18 cellular contexts compared by ENCODE assay signal in the genomic region with DNA sequence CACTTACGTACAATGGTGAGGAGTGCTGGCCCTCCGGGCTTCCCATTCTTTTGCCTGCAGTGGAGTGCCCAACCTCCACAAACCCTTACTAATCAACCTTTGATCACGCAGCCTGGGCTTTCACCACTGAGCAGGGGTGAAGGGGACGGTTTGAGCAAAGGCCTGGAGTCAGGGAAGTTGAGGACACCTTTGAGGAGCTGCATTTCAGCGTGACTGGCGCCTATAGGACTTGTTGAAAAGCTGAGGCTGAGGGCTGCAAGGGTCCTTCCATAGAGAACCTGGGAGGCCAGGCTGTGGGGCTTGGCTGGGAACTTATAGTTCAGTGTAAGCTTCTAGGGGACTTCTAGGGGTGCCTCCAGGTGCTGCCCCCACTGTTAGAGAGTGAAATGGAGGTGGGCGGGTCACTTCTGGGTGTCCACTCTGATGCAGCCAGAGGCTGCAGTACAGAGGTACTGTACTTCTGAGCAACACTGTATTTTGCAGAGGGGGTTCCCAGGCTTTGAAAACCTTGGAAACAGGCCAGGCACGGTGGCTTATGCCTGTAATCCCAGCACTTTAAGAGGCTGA. TPM values are rescaled to one million over a fixed set of nuclear protein-coding genes. Genes with fewer than 3 reads are reported as not detected.
DNase-seq lines count a peak whose midpoint lies in the region; ATAC-seq, FAIRE-seq and TF ChIP-seq lines count a peak whose summit lies in the region.
"Had no signal": no experiment of that assay in that cellular context is flagged by ENCODE, and none has a peak within 500 bp of the region (broad histone marks: within the 10 kb centered on the region; RNA-seq: fewer than 3 reads in every experiment).

No MANE protein-coding gene starts in this region.

- intact Hi-C loops in K562 (cut with micrococcal nuclease): no loop called here

- peak overlapping the region; percentile 60 for H3K27ac ChIP-seq in HUES48 (ENCODE audit: low read depth, low read length)
- H3K27ac ChIP-seq in K562 (ENCODE audit: extremely low read depth, low read depth, low read length): peak overlapping the region; percentile 54
- H3K27ac ChIP-seq: ascending aorta, BLaER1, ovary had no signal

- H3K4me1 ChIP-seq in HUES48 (ENCODE audit: control insufficient read depth, insufficient read depth, low read length) (peaks cover 9% of the 10 kb centered on the region; the same call in 1 of the 2 replicates), K562 (replicated peaks in 1 of 2; ENCODE audit: control insufficient read depth in 2 of 2, insufficient read depth in 2 of 2, low read length in 2 of 2) (peaks cover 15 to 52% of the 10 kb centered on the region in 2 experiments; a peak in 4 of 5 replicates)

- DNase-seq in K562 (ENCODE audit: extremely low read depth in 1 of 4, low spot score in 3 of 4) (peak in 3 of 4 experiments; percentile 40 to 43 (median 43)), renal cortical epithelial cell (ENCODE audit: low read depth) (peak; percentile 32), NCI-H1930 (lab: John Stamatoyannopoulos, UW) (no peak), activated T-cell treated with anti-CD3 and anti-CD28 coated beads for 4 hours (no peak), foreskin melanocyte (no peak), DMS79 treated with DMSO at 0.1 percent for 48 hours (lab: John Stamatoyannopoulos, UW) (no peak)
- DNase-seq: activated effector memory CD4-positive, alpha-beta T cell treated with Interleukin-2 at 50 U/mL for 16 hours; immature natural killer cell; PC-3 had no signal

- CTCF ChIA-PET in K562 (lab: Yijun Ruan, JAX; ENCODE audit: low intra/inter-chr PET ratio): interaction anchor here (0.5 to 1.6 kb wide), 2 partner anchors 51 to 132 kb away, joined by 3 to 8 read pairs; no protein-coding TSS in a partner anchor

- H3K4me2 ChIP-seq in K562 (ENCODE audit: insufficient read depth, low read length): peak overlapping the region; percentile 61
- H3K4me2 ChIP-seq: BLaER1 had no signal

- POLR2A ChIA-PET in K562 (lab: Yijun Ruan, JAX): interaction anchor here (0.8 to 4.4 kb wide), 8 partner anchors 8 to 19 kb away, joined by 3 to 19 read pairs (median 6); partner anchors contain the start of genes MAP3K6 and SYTL1

- 0 out of 2 replicates have a peak overlapping the region, but pooled peaks have one; percentile 16 for H3K9ac ChIP-seq in HUES48 (ENCODE audit: low read depth, low read length)
- H3K9ac ChIP-seq in K562 (ENCODE audit: insufficient read depth in 1 of 2, low read depth in 2 of 2, low read length in 2 of 2): peak overlapping the region; percentile 44 to 90; a peak in 3 of 4 replicates
- H3K9ac ChIP-seq: BLaER1 had no signal

- peaks cover 15% of the 10 kb centered on the region for H3K27me3 ChIP-seq in HUES48 (ENCODE audit: control insufficient read depth, insufficient read depth, low read length)
- no peaks in the 10 kb centered on the region for H3K27me3 ChIP-seq in K562 (ENCODE audit: control insufficient read depth in 2 of 2, insufficient read depth in 2 of 2, low read length in 2 of 2)
- H3K27me3 ChIP-seq: BLaER1, ovary had no signal

- H3K9me3 ChIP-seq in HUES48 (ENCODE audit: control insufficient read depth, insufficient read depth, low read length): no peaks in the 10 kb centered on the region
- no peaks in the 10 kb centered on the region for H3K9me3 ChIP-seq in K562 (replicated peaks; ENCODE audit: control insufficient read depth, insufficient read depth, low read depth, low read length)
- peaks cover 2% of the 10 kb centered on the region for H3K9me3 ChIP-seq in iPS-18c (ENCODE audit: control insufficient read depth, insufficient read depth, low read length)
- H3K9me3 ChIP-seq: ascending aorta, BLaER1, ovary had no signal

- H3K4me3 ChIP-seq in HUES48 (ENCODE audit: low read depth, low read length) (peak overlapping the region; percentile 63), K562 (no peak overlapping the region), iPS-18c (ENCODE audit: insufficient read depth, low read depth, low read length) (peak overlapping the region; percentile 58)
- H3K4me3 ChIP-seq: BLaER1, ovary had no signal

- H3K9me1 ChIP-seq in K562 (ENCODE audit: control insufficient read depth, insufficient read depth, low read length): no peaks in the 10 kb centered on the region

- in situ Hi-C loops in K562 (cut with MboI): no loop called here

- no peak for TF ChIP-seq EP300 in K562 (IDR thresholded peaks at IDR 0.05; ENCODE audit: low read length)

- TF ChIP-seq CTCF in K562 (IDR thresholded peaks at IDR 0.05 in 2 of 3, conservative IDR thresholded peaks at IDR 0.05 in 1 of 3; ENCODE audit: insufficient read depth in 2 of 3, low read depth in 1 of 3, low read length in 3 of 3): no peak; a peak in 1 of 6 replicates

- no peak for FAIRE-seq in K562 (lab: Jason Lieb, UNC)

- no peak for TF ChIP-seq RAD21 in K562 (CRISPR knock-in tag; conservative IDR thresholded peaks at IDR 0.05 in 1 of 2, IDR thresholded peaks at IDR 0.05 in 1 of 2)

- WGBS in K562 (ENCODE audit: insufficient coverage, low coverage, missing lambda C conversion rate): 44% methylated on average over 8 of the region's 8 CpGs

- TF ChIP-seq POLR2A in K562 (conservative IDR thresholded peaks at IDR 0.05): no peak

- H4K20me1 ChIP-seq in K562 (replicated peaks; ENCODE audit: control insufficient read depth, insufficient read depth, low read length): no peaks in the 10 kb centered on the region
- H4K20me1 ChIP-seq: BLaER1 had no signal

- no peaks in the 10 kb centered on the region for H3K79me2 ChIP-seq in K562 (ENCODE audit: control insufficient read depth, insufficient read depth, low read length)

- BruUV-seq in K562 (replicated peaks; lab: Mats Ljungman, UMichigan): no TSS peak

- H3K36me3 ChIP-seq in HUES48 (ENCODE audit: control insufficient read depth, insufficient read depth, low read length): 0 out of 2 replicates have a peak, but pooled peaks cover 5% of the 10 kb centered on the region
- peaks cover 8% of the 10 kb centered on the region; the same call in 2 of the 3 replicates for H3K36me3 ChIP-seq in K562 (ENCODE audit: control insufficient read depth, insufficient read depth, low read length)
- H3K36me3 ChIP-seq: ovary had no signal

- ATAC-seq in K562: peak; percentile 24
- ATAC-seq: PC-3 had no signal

- H2AFZ ChIP-seq in K562 (ENCODE audit: low read depth, low read length): peak overlapping the region; percentile 96

RNA-seq across cellular contexts. Expression of gene SYTL1, which starts 9.8 kb away (rescaled TPM):
- total RNA-seq in K562 (2011; cell fraction: chromatin; rRNA removed; ENCODE audit: low replicate concordance): 18.4 and 69.1 TPM in 2 replicates
- 29.5 and 45.5 TPM in 2 replicates for total RNA-seq in K562 (2011; cell fraction: nucleolus; rRNA removed)
- total RNA-seq in K562 (2011; cell fraction: nucleoplasm; rRNA removed): 21.0 and 26.5 TPM in 2 replicates
- total RNA-seq in K562 (2014; rRNA removed) (3.9 and 4.7 TPM in 2 replicates), K562 (2014; rRNA removed; fragmentation: Illumina TruSeq; extraction: Trizol) (0.55 and 0.57 TPM in 2 replicates), K562 (2015; rRNA removed; fragmentation: Illumina TruSeq; extraction: Trizol) (1.7 and 2.2 TPM in 2 replicates), K562 (2021) (6.0 and 9.3 TPM in 2 replicates), renal cortical epithelial cell (9.0 and 25.4 TPM in 2 replicates)
- polyA plus RNA-seq in K562 (2011; rRNA removed) (3.8 and 12.3 TPM in 2 replicates), K562 (2014; fragmentation: Illumina TruSeq; extraction: Trizol) (0.91 and 1.9 TPM in 2 replicates), K562 (2014; fragmentation: Nextera tagmentation; extraction: Ambion mirVana) (under 1 TPM; 0.04 to 0.27 TPM), K562 (2014; rRNA removed) (5.9 and 8.6 TPM in 2 replicates)
- polyA plus RNA-seq in K562 (2011; cell fraction: cytosol; rRNA removed): 8.4 and 14.7 TPM in 2 replicates
- polyA plus RNA-seq in K562 (2011; cell fraction: nucleus; rRNA removed): 114 and 120 TPM in 2 replicates
- 7.0 and 32.0 TPM in 2 replicates for polyA plus RNA-seq in K562 (2012)
- polyA minus RNA-seq in K562 (2011; rRNA and poly(A)+ RNA removed): 3.0 and 6.4 TPM in 2 replicates
- polyA minus RNA-seq in K562 (2011; cell fraction: cytosol; rRNA and poly(A)+ RNA removed): 4.6 and 14.3 TPM in 2 replicates
- 14.7 and 18.1 TPM in 2 replicates for polyA minus RNA-seq in K562 (2011; cell fraction: nucleus; rRNA and poly(A)+ RNA removed)
- total RNA-seq: dermis blood vessel endothelial cell had no signal

RNA-seq across cellular contexts. Expression of gene MAP3K6, which starts 15.1 kb away (rescaled TPM):
- 22.7 and 88.4 TPM in 2 replicates for total RNA-seq in K562 (2011; cell fraction: chromatin; rRNA removed; ENCODE audit: low replicate concordance)
- total RNA-seq in K562 (2011; cell fraction: nucleolus; rRNA removed): 52.5 and 55.4 TPM in 2 replicates
- total RNA-seq in K562 (2011; cell fraction: nucleoplasm; rRNA removed): 27.7 and 28.5 TPM in 2 replicates
- total RNA-seq in K562 (2014; rRNA removed) (10.1 and 14.7 TPM in 2 replicates), K562 (2014; rRNA removed; fragmentation: Illumina TruSeq; extraction: Trizol) (5.0 and 6.2 TPM in 2 replicates), K562 (2015; rRNA removed; fragmentation: Illumina TruSeq; extraction: Trizol) (7.6 and 9.5 TPM in 2 replicates), K562 (2021) (18.1 and 21.9 TPM in 2 replicates), renal cortical epithelial cell (14.8 and 15.8 TPM in 2 replicates)
- polyA plus RNA-seq in K562 (2011; rRNA removed) (4.7 and 13.2 TPM in 2 replicates), K562 (2014; fragmentation: Illumina TruSeq; extraction: Trizol) (7.0 and 9.0 TPM in 2 replicates), K562 (2014; fragmentation: Nextera tagmentation; extraction: Ambion mirVana) (1 to 10 TPM in 1 of 2 experiments, under 1 TPM in 1; 0.99 to 1.5 TPM), K562 (2014; rRNA removed) (8.2 and 12.9 TPM in 2 replicates)
- 5.5 and 6.6 TPM in 2 replicates for polyA plus RNA-seq in K562 (2011; cell fraction: cytosol; rRNA removed)
- 101 and 102 TPM in 2 replicates for polyA plus RNA-seq in K562 (2011; cell fraction: nucleus; rRNA removed)
- polyA plus RNA-seq in K562 (2012): 17.8 and 18.2 TPM in 2 replicates
- 3.1 and 4.9 TPM in 2 replicates for polyA minus RNA-seq in K562 (2011; rRNA and poly(A)+ RNA removed)
- polyA minus RNA-seq in K562 (2011; cell fraction: cytosol; rRNA and poly(A)+ RNA removed): 4.8 and 5.1 TPM in 2 replicates
- 15.2 and 17.2 TPM in 2 replicates for polyA minus RNA-seq in K562 (2011; cell fraction: nucleus; rRNA and poly(A)+ RNA removed)

RNA-seq across cellular contexts. Expression of gene FCN3, which starts 23.0 kb away (rescaled TPM):
- not detected in 2 replicates for total RNA-seq in K562 (2011; cell fraction: chromatin; rRNA removed; ENCODE audit: low replicate concordance)
- not detected in 2 replicates for total RNA-seq in K562 (2011; cell fraction: nucleolus; rRNA removed)
- total RNA-seq in K562 (2011; cell fraction: nucleoplasm; rRNA removed): not detected in 2 replicates
- total RNA-seq in K562 (2014; rRNA removed) (not detected in 2 replicates), K562 (2014; rRNA removed; fragmentation: Illumina TruSeq; extraction: Trizol) (not detected in 2 replicates), K562 (2015; rRNA removed; fragmentation: Illumina TruSeq; extraction: Trizol) (not detected in 2 replicates), K562 (2021) (0.31 and 0.49 TPM in 2 replicates), renal cortical epithelial cell (not detected in 2 replicates)
- polyA plus RNA-seq in K562 (2011; rRNA removed) (0.15 TPM in 1 of 2 replicates, not detected in the other), K562 (2014; fragmentation: Illumina TruSeq; extraction: Trizol) (not detected in 2 replicates), K562 (2014; fragmentation: Nextera tagmentation; extraction: Ambion mirVana) (not detected), K562 (2014; rRNA removed) (not detected in 2 replicates)
- 0.06 TPM in 1 of 2 replicates, not detected in the other for polyA plus RNA-seq in K562 (2011; cell fraction: cytosol; rRNA removed)
- 0.35 TPM in 1 of 2 replicates, not detected in the other for polyA plus RNA-seq in K562 (2011; cell fraction: nucleus; rRNA removed)
- 0.21 TPM in 1 of 2 replicates, not detected in the other for polyA plus RNA-seq in K562 (2012)
- polyA minus RNA-seq in K562 (2011; rRNA and poly(A)+ RNA removed): not detected in 2 replicates
- polyA minus RNA-seq in K562 (2011; cell fraction: cytosol; rRNA and poly(A)+ RNA removed): not detected in 2 replicates
- not detected in 2 replicates for polyA minus RNA-seq in K562 (2011; cell fraction: nucleus; rRNA and poly(A)+ RNA removed)
- total RNA-seq: activated CD8-positive, alpha-beta memory T cell treated with anti-CD3 and anti-CD28 coated beads for 36 hours; dermis blood vessel endothelial cell; NCI-H460; PC-3 had no signal
- polyA plus RNA-seq: immature natural killer cell had no signal

RNA-seq across cellular contexts. Expression of gene TMEM222, which starts 29.7 kb away (rescaled TPM):
- total RNA-seq in K562 (2011; cell fraction: chromatin; rRNA removed; ENCODE audit: low replicate concordance): 41.9 and 115 TPM in 2 replicates
- total RNA-seq in K562 (2011; cell fraction: nucleolus; rRNA removed): 97.1 and 98.7 TPM in 2 replicates
- 77.9 and 90.1 TPM in 2 replicates for total RNA-seq in K562 (2011; cell fraction: nucleoplasm; rRNA removed)
- 36.0 and 43.6 TPM in 2 replicates for total RNA-seq in K562 (2014; rRNA removed)
- 10.6 and 15.9 TPM in 2 replicates for total RNA-seq in K562 (2014; rRNA removed; fragmentation: Illumina TruSeq; extraction: Trizol)
- 32.4 and 32.8 TPM in 2 replicates for total RNA-seq in K562 (2015; rRNA removed; fragmentation: Illumina TruSeq; extraction: Trizol)
- 42.5 and 46.9 TPM in 2 replicates for total RNA-seq in K562 (2021)
- polyA plus RNA-seq in K562 (2011; rRNA removed): 32.2 and 51.8 TPM in 2 replicates
- polyA plus RNA-seq in K562 (2011; cell fraction: cytosol; rRNA removed): 53.0 and 80.5 TPM in 2 replicates
- polyA plus RNA-seq in K562 (2011; cell fraction: nucleus; rRNA removed): 111 and 157 TPM in 2 replicates
- 43.9 and 66.2 TPM in 2 replicates for polyA plus RNA-seq in K562 (2012)
- 48.0 and 57.0 TPM in 2 replicates for polyA plus RNA-seq in K562 (2014; fragmentation: Illumina TruSeq; extraction: Trizol)
- polyA plus RNA-seq in K562 (2014; fragmentation: Nextera tagmentation; extraction: Ambion mirVana): 10 to 100 TPM in 1 of 2 experiments, 1 to 10 TPM in 1; 6.9 to 14.4 TPM
- 42.4 and 43.5 TPM in 2 replicates for polyA plus RNA-seq in K562 (2014; rRNA removed)
- 21.8 and 30.9 TPM in 2 replicates for polyA minus RNA-seq in K562 (2011; rRNA and poly(A)+ RNA removed)
- 26.1 and 32.0 TPM in 2 replicates for polyA minus RNA-seq in K562 (2011; cell fraction: cytosol; rRNA and poly(A)+ RNA removed)
- polyA minus RNA-seq in K562 (2011; cell fraction: nucleus; rRNA and poly(A)+ RNA removed): 24.6 and 35.5 TPM in 2 replicates
- total RNA-seq in renal cortical epithelial cell: 18.4 and 30.8 TPM in 2 replicates

RNA-seq across cellular contexts. Expression of gene CD164L2, which starts 31.5 kb away (rescaled TPM):
- 2.6 and 7.4 TPM in 2 replicates for total RNA-seq in K562 (2011; cell fraction: chromatin; rRNA removed; ENCODE audit: low replicate concordance)
- 5.0 and 5.4 TPM in 2 replicates for total RNA-seq in K562 (2011; cell fraction: nucleolus; rRNA removed)
- total RNA-seq in K562 (2011; cell fraction: nucleoplasm; rRNA removed): 5.1 and 5.8 TPM in 2 replicates
- total RNA-seq in K562 (2014; rRNA removed) (0.29 and 0.45 TPM in 2 replicates), K562 (2014; rRNA removed; fragmentation: Illumina TruSeq; extraction: Trizol) (0.18 TPM in 1 of 2 replicates, not detected in the other), K562 (2015; rRNA removed; fragmentation: Illumina TruSeq; extraction: Trizol) (0.14 and 0.19 TPM in 2 replicates), K562 (2021) (0.49 and 0.72 TPM in 2 replicates), renal cortical epithelial cell (not detected in 2 replicates)
- polyA plus RNA-seq in K562 (2011; rRNA removed) (0.92 and 2.8 TPM in 2 replicates), K562 (2014; fragmentation: Illumina TruSeq; extraction: Trizol) (0.31 and 0.65 TPM in 2 replicates), K562 (2014; fragmentation: Nextera tagmentation; extraction: Ambion mirVana) (under 1 TPM in 1 of 2 experiments, not detected in 1; 0.08 TPM), K562 (2014; rRNA removed) (0.63 and 0.91 TPM in 2 replicates)
- 0.92 and 1.2 TPM in 2 replicates for polyA plus RNA-seq in K562 (2011; cell fraction: cytosol; rRNA removed)
- polyA plus RNA-seq in K562 (2011; cell fraction: nucleus; rRNA removed): 15.3 and 19.6 TPM in 2 replicates
- 1.2 and 1.7 TPM in 2 replicates for polyA plus RNA-seq in K562 (2012)
- polyA minus RNA-seq in K562 (2011; rRNA and poly(A)+ RNA removed): 0.28 and 0.57 TPM in 2 replicates
- not detected in 2 replicates for polyA minus RNA-seq in K562 (2011; cell fraction: cytosol; rRNA and poly(A)+ RNA removed)
- 1.1 and 2.4 TPM in 2 replicates for polyA minus RNA-seq in K562 (2011; cell fraction: nucleus; rRNA and poly(A)+ RNA removed)
- total RNA-seq: activated CD8-positive, alpha-beta memory T cell treated with anti-CD3 and anti-CD28 coated beads for 36 hours; ascending aorta; dermis blood vessel endothelial cell; mesenteric fat pad; NCI-H460 had no signal
- polyA plus RNA-seq: immature natural killer cell had no signal

Comparison
In these comparisons a context has a peak if more than half of its experiments do, and no peak if none do; other contexts are left out.
1. DNase-seq: peak in K562 (3 of 4) and renal cortical epithelial cell (single experiment); none in NCI-H1930 (0 of 2), activated T-cell treated with anti-CD3 and anti-CD28 coated beads for 4 hours (single experiment), foreskin melanocyte (single experiment) and DMS79 treated with DMSO at 0.1 percent for 48 hours (single experiment).